13 cellular contexts compared by ENCODE assay signal in the genomic region with DNA sequence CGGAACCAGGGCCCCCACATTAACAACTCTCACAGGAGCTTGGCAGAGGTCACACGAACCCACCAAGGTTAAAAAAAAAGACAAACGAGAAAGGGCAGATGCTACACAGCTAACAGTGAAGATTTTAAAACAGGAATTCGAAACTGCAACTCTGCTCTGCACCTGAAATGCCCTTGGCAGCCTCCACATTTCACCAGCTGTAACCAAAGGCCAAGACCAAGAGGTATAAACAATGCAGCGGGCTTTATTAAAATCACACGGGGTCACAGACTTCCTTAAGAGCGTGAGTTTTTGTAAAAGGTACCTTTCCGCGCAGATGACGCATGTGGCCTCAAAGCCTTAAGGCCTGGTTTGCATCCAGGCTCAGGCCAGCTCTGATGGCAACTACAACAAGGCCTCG.
DNase-seq lines count a peak whose midpoint lies in the region; ATAC-seq, FAIRE-seq and TF ChIP-seq lines count a peak whose summit lies in the region.
"Had no signal": no experiment of that assay in that cellular context is flagged by ENCODE, and none has a peak within 500 bp of the region (broad histone marks: within the 10 kb centered on the region; RNA-seq: fewer than 3 reads in every experiment).

No MANE protein-coding gene starts in this region.

- no peak overlapping the region for H3K27ac ChIP-seq in adrenal gland
- H3K27ac ChIP-seq: C4-2B, parathyroid adenoma had no signal

- peaks cover 18 to 27% of the 10 kb centered on the region in 2 donors for H3K4me1 ChIP-seq in adrenal gland (replicated peaks in 1 of 2)

- TF ChIP-seq CTCF in adrenal gland (IDR thresholded peaks at IDR 0.05): no peak

- TF ChIP-seq POLR2A in GM12892 (IDR thresholded peaks at IDR 0.05; ENCODE audit: low read depth, low read length) (no peak), adrenal gland (IDR thresholded peaks at IDR 0.05) (no peak)

- peak; percentile 66 for FAIRE-seq in GM12892 (lab: Jason Lieb, UNC)
- FAIRE-seq in urothelium cell line (lab: Jason Lieb, UNC): no peak
- FAIRE-seq: HTR-8/SVneo had no signal

- no peak overlapping the region for H3K4me3 ChIP-seq in adrenal gland

- no peaks in the 10 kb centered on the region for H3K27me3 ChIP-seq in adrenal gland

- DNase-seq in GM12892 (ENCODE audit: insufficient read length): no peak
- DNase-seq in germinal center (ENCODE audit: low spot score): peak; percentile 50
- no peak for DNase-seq in adrenal gland
- DNase-seq in urothelium cell line (ENCODE audit: low spot score): no peak
- DNase-seq in DMS153 treated with DMSO at 0.1 percent for 48 hours (lab: John Stamatoyannopoulos, UW; ENCODE audit: unreplicated experiment): no peak
- DNase-seq in NK-92 treated with Interleukin-12 subunit alpha and Interleukin-12 subunit beta, amount 100 ng/mL, for 24 hours (lab: John Stamatoyannopoulos, UW): no peak
- DNase-seq: activated effector memory CD4-positive, alpha-beta T cell treated with anti-CD3 and anti-CD28 coated beads, Interleukin-2, amount 50 U/mL, for 16 hours; T-helper 2 cell had no signal

- peak; percentile 71 for ATAC-seq in GM21526 (IDR thresholded peaks at IDR 0.05; ENCODE audit: low FRiP score, unreplicated experiment)
- ATAC-seq in HG03342 (IDR thresholded peaks at IDR 0.05; ENCODE audit: unreplicated experiment): peak; percentile 47

- H3K9me3 ChIP-seq in adrenal gland (replicated peaks in 1 of 3): no peaks in the 10 kb centered on the region

- intact Hi-C loops in adrenal gland (cut with DNase I): loop anchor here (10.0 kb wide), 2 partner anchors 76 to 86 kb away; a partner anchor contains a TSS

- H3K36me3 ChIP-seq in adrenal gland (replicated peaks in 1 of 2): no peaks in the 10 kb centered on the region

- 78 to 84% (median 81%) methylated on average over 11 of the region's 11 CpGs for whole genome bisulfite sequencing in adrenal gland, 4 donors
